In genomic region chr12:95262808-95263207, GRCh38 we compare ENCODE assay signal across 17 cellular contexts. TPM values are rescaled to one million over a fixed set of nuclear protein-coding genes. Genes with fewer than 3 reads are reported as not detected.
DNase-seq lines count a peak whose midpoint lies in the region; ATAC-seq and TF ChIP-seq lines count a peak whose summit lies in the region.
"Had no signal": no experiment of that assay in that cellular context is flagged by ENCODE, and none has a peak within 500 bp of the region (broad histone marks: within the 10 kb centered on the region; RNA-seq: fewer than 3 reads in every experiment).

No MANE protein-coding gene starts in this region.

- H3K27ac ChIP-seq in gastroesophageal sphincter (peak overlapping the region in 2 of 4 donors; percentile 16 to 43), foreskin keratinocyte (no peak overlapping the region), PC-9 (no peak overlapping the region)
- H3K27ac ChIP-seq: brain microvascular endothelial cell, neutrophil, testis had no signal

- H3K27me3 ChIP-seq in gastroesophageal sphincter (no peaks in the 10 kb centered on the region), foreskin keratinocyte (no peaks in the 10 kb centered on the region), PC-9 (ENCODE audit: insufficient read depth, low read depth) (no peaks in the 10 kb centered on the region)
- H3K27me3 ChIP-seq: BE2C, brain microvascular endothelial cell, neutrophil, testis had no signal

- CTCF ChIA-PET in PC-9 (lab: Charles Lee) = no interaction called here

- TF ChIP-seq POLR2A in gastroesophageal sphincter (IDR thresholded peaks at IDR 0.05) = no peak

- ATAC-seq in gastroesophageal sphincter (peak; percentile 43), foreskin keratinocyte (no peak), HG02884 (IDR thresholded peaks at IDR 0.05; ENCODE audit: unreplicated experiment) (no peak)
- ATAC-seq: activated naive CD4-positive, alpha-beta T cell treated with anti-CD3 and anti-CD28 coated beads, Interleukin-2, amount 50 U/mL, for 72 hours had no signal

- no peak overlapping the region for H2AFZ ChIP-seq in PC-9

- WGBS in gastroesophageal sphincter (ENCODE audit: low coverage in 1 of 2), 2 donors = 50 to 73% methylated on average over 3 of the region's 3 CpGs

- intact Hi-C loops in PC-9 (cut with micrococcal nuclease; ENCODE audit: unreplicated experiment) = no loop called here

- H4K20me1 ChIP-seq in PC-9 (ENCODE audit: insufficient read depth) = no peaks in the 10 kb centered on the region

- peaks cover 2% of the 10 kb centered on the region; the same call in 1 of the 2 replicates for H3F3A ChIP-seq in PC-9 (ENCODE audit: insufficient read depth, low read depth)

- no peaks in the 10 kb centered on the region for H3K9me2 ChIP-seq in PC-9 (ENCODE audit: insufficient read depth)

- no TSS peak for BruUV-seq in PC-9 (replicated peaks; lab: Mats Ljungman, UMichigan)

- H3K4me1 ChIP-seq in gastroesophageal sphincter (peaks cover 0 to 33% (median 0%) of the 10 kb centered on the region in 3 donors), foreskin keratinocyte (peaks cover 15% of the 10 kb centered on the region), PC-9 (replicated peaks; ENCODE audit: insufficient read depth) (no peaks in the 10 kb centered on the region)

- TF ChIP-seq CTCF in gastroesophageal sphincter (IDR thresholded peaks at IDR 0.05) (no peak), foreskin keratinocyte (conservative IDR thresholded peaks at IDR 0.05) (no peak), PC-9 (conservative IDR thresholded peaks at IDR 0.05) (no peak)

- no peak for TF ChIP-seq EP300 in gastroesophageal sphincter (IDR thresholded peaks at IDR 0.05)

- H3K4me3 ChIP-seq in gastroesophageal sphincter (no peak overlapping the region), PC-9 (no peak overlapping the region)
- H3K4me3 ChIP-seq: testis had no signal

- H3K79me2 ChIP-seq in PC-9 (ENCODE audit: low read depth) = peaks cover 5% of the 10 kb centered on the region

- H3K36me3 ChIP-seq in gastroesophageal sphincter = peaks cover 0 to 51% of the 10 kb centered on the region in 2 donors
- peaks cover 27% of the 10 kb centered on the region for H3K36me3 ChIP-seq in PC-9 (ENCODE audit: low read depth)

- POLR2A ChIA-PET in PC-9 (lab: Charles Lee; ENCODE audit: unreplicated experiment) = interaction anchor here (0.6 kb wide), 1 partner anchor 13 kb away, joined by 5 read pairs; no protein-coding TSS in a partner anchor

- H3K9me3 ChIP-seq in gastroesophageal sphincter = no peaks in the 10 kb centered on the region
- no peaks in the 10 kb centered on the region for H3K9me3 ChIP-seq in PC-9 (ENCODE audit: insufficient read depth, low read depth)
- H3K9me3 ChIP-seq: BE2C, neutrophil, testis had no signal

- DNase-seq in HCEC 1CT (peak; percentile 22), NCI-H2081 (lab: John Stamatoyannopoulos, UW) (peak; percentile 44 to 66), lung microvascular endothelial cell (ENCODE audit: low read depth in 2 of 2) (peak; percentile 99), foreskin keratinocyte (no peak), PC-9 (no peak)
- DNase-seq in stimulated activated CD4-positive, alpha-beta T cell treated with anti-CD3 and anti-CD28 coated beads, Interleukin-15, amount 100 ng/mL, for 24 hours = no peak
- DNase-seq: BE2C; brain microvascular endothelial cell; effector memory CD4-positive, alpha-beta T cell; SHP77 treated with DMSO at 0.1 percent for 48 hours; stimulated activated CD4-positive, alpha-beta T cell treated with anti-CD3 and anti-CD28 coated beads, Interleukin-4, amount 100 ng/mL, for 1 hour; stimulated activated CD8-positive, alpha-beta memory T cell treated with anti-CD3 and anti-CD28 coated beads, Interleukin-4, amount 100 ng/mL, for 48 hours; testis had no signal

- H3K4me2 ChIP-seq in PC-9 = no peak overlapping the region

RNA-seq across cellular contexts. Expression of gene VEZT, which starts 45.2 kb away (rescaled TPM):
- total RNA-seq in gastroesophageal sphincter (100 to 1,000 TPM in 1 of 4 donors, 10 to 100 TPM in 3; 82.1 to 141 (median 85.4) TPM), lung microvascular endothelial cell (73.0 and 78.9 TPM in 2 replicates), foreskin keratinocyte (88.2 and 106 TPM in 2 replicates), PC-9 (2021) (35.2 and 46.8 TPM in 2 replicates)
- polyA plus RNA-seq in foreskin keratinocyte = 37.5 and 40.4 TPM in 2 replicates

RNA-seq across cellular contexts. Expression of gene FGD6, which starts 45.5 kb away (rescaled TPM):
- total RNA-seq in gastroesophageal sphincter (10 to 100 TPM; 25.8 to 46.5 (median 36.3) TPM), lung microvascular endothelial cell (9.2 and 15.9 TPM in 2 replicates), foreskin keratinocyte (55.8 and 65.5 TPM in 2 replicates), PC-9 (2021) (18.1 and 22.0 TPM in 2 replicates)
- 8.6 and 9.3 TPM in 2 replicates for polyA plus RNA-seq in foreskin keratinocyte

Comparison
In these comparisons a context has a peak if more than half of its experiments do, and no peak if none do; other contexts are left out.
1. DNase-seq: peak in HCEC 1CT (single experiment), NCI-H2081 (2 of 2) and lung microvascular endothelial cell (2 of 2); none in foreskin keratinocyte (0 of 2), stimulated activated CD4-positive, alpha-beta T cell treated with anti-CD3 and anti-CD28 coated beads, Interleukin-15, amount 100 ng/mL, for 24 hours (single experiment) and PC-9 (0 of 2).